In the genomic region with DNA sequence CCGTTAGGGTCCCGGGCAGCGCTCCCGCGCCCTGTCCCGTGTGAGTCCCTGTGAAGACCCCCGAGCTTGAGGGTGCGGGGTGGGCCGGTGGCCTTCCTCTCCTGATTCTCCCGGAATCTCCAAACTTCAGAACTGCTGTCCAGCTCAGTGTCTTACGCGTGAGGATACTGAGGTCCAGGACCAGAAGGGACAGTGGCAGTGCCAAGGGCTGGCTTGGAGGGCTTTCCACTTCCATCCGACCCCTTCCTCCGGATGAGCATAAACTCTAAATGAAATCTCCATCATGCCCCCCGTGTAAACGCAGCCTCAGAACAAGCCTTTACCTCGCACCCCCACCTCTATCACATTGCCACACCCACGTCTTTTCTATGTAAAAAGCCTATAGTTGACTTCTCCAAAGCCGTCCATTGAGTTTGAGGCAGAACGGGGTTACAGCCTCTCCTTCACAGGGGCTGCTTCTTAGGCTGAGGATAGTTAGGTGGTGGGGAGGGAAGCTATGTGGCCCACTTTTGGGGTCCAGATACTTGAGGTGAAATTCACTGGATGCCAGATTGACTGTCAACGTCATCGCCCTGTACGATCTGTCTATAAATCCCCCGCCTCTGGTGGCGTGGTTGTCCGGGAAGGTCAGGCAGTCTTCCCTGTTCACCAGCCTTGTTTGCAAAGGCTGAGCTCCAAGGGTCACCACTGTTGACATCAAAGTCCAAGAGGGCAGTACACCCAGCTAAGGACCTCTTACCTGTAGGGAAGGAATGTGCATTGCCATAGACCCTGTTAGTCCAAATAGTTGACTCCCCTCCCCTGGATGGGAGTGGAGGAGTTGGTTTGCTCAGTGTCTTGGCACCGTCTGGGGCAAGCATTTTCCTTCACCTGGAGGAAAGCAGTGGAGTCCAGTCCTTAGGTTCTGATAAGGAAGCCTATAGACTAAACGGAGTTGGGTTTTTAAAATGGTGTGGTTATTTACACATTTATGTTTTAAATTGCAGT, we compare ENCODE assay signal across 1 cellular context.
TF ChIP-seq lines count a peak whose summit lies in the region.

No MANE protein-coding gene starts in this region.

TF ChIP-seq in HepG2, 621 proteins besides CTCF, POLR2A, EP300 and RAD21 (continued from another document and continues in another):
- TF ChIP-seq, protein P1, sequence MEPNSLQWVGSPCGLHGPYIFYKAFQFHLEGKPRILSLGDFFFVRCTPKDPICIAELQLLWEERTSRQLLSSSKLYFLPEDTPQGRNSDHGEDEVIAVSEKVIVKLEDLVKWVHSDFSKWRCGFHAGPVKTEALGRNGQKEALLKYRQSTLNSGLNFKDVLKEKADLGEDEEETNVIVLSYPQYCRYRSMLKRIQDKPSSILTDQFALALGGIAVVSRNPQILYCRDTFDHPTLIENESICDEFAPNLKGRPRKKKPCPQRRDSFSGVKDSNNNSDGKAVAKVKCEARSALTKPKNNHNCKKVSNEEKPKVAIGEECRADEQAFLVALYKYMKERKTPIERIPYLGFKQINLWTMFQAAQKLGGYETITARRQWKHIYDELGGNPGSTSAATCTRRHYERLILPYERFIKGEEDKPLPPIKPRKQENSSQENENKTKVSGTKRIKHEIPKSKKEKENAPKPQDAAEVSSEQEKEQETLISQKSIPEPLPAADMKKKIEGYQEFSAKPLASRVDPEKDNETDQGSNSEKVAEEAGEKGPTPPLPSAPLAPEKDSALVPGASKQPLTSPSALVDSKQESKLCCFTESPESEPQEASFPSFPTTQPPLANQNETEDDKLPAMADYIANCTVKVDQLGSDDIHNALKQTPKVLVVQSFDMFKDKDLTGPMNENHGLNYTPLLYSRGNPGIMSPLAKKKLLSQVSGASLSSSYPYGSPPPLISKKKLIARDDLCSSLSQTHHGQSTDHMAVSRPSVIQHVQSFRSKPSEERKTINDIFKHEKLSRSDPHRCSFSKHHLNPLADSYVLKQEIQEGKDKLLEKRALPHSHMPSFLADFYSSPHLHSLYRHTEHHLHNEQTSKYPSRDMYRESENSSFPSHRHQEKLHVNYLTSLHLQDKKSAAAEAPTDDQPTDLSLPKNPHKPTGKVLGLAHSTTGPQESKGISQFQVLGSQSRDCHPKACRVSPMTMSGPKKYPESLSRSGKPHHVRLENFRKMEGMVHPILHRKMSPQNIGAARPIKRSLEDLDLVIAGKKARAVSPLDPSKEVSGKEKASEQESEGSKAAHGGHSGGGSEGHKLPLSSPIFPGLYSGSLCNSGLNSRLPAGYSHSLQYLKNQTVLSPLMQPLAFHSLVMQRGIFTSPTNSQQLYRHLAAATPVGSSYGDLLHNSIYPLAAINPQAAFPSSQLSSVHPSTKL (CRISPR knock-in tag; IDR thresholded peaks at IDR 0.05) = peak; percentile 85
- TF ChIP-seq SAFB2 (CRISPR knock-in tag; IDR thresholded peaks at IDR 0.05; ENCODE audit: borderline replicate concordance, low read depth) = no peak
- 0 out of 2 replicates have a peak, but pooled peaks have one; percentile 15 for TF ChIP-seq ELF1 (CRISPR knock-in tag; IDR thresholded peaks at IDR 0.05)
- peak; percentile 75 to 85 for TF ChIP-seq NR2F1 (CRISPR knock-in tag; IDR thresholded peaks at IDR 0.05)
- TF ChIP-seq, protein P2, sequence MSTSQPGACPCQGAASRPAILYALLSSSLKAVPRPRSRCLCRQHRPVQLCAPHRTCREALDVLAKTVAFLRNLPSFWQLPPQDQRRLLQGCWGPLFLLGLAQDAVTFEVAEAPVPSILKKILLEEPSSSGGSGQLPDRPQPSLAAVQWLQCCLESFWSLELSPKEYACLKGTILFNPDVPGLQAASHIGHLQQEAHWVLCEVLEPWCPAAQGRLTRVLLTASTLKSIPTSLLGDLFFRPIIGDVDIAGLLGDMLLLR (CRISPR knock-in tag; IDR thresholded peaks at IDR 0.05) = no peak
- TF ChIP-seq, protein P3, sequence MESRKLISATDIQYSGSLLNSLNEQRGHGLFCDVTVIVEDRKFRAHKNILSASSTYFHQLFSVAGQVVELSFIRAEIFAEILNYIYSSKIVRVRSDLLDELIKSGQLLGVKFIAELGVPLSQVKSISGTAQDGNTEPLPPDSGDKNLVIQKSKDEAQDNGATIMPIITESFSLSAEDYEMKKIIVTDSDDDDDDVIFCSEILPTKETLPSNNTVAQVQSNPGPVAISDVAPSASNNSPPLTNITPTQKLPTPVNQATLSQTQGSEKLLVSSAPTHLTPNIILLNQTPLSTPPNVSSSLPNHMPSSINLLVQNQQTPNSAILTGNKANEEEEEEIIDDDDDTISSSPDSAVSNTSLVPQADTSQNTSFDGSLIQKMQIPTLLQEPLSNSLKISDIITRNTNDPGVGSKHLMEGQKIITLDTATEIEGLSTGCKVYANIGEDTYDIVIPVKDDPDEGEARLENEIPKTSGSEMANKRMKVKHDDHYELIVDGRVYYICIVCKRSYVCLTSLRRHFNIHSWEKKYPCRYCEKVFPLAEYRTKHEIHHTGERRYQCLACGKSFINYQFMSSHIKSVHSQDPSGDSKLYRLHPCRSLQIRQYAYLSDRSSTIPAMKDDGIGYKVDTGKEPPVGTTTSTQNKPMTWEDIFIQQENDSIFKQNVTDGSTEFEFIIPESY (CRISPR knock-in tag; IDR thresholded peaks at IDR 0.05) = peak; percentile 17; the same call in 1 of the 2 replicates
- TF ChIP-seq SIN3A (IDR thresholded peaks at IDR 0.05; ENCODE audit: borderline replicate concordance, low read depth, low read length) = 0 out of 2 replicates have a peak, but pooled peaks have one; percentile 71
- TF ChIP-seq ZNF264 (CRISPR knock-in tag; IDR thresholded peaks at IDR 0.05) = peak; percentile 54; the same call in 1 of the 2 replicates
- TF ChIP-seq FOXC1 (CRISPR knock-in tag; IDR thresholded peaks at IDR 0.05; ENCODE audit: borderline replicate concordance) = no peak
- no peak for TF ChIP-seq ZSCAN31 (CRISPR knock-in tag; IDR thresholded peaks at IDR 0.05; ENCODE audit: low read depth)
- no peak for TF ChIP-seq PTBP1 (IDR thresholded peaks at IDR 0.05; ENCODE audit: low read depth, low read length, poor library complexity, severe bottlenecking)
- TF ChIP-seq, protein P4, sequence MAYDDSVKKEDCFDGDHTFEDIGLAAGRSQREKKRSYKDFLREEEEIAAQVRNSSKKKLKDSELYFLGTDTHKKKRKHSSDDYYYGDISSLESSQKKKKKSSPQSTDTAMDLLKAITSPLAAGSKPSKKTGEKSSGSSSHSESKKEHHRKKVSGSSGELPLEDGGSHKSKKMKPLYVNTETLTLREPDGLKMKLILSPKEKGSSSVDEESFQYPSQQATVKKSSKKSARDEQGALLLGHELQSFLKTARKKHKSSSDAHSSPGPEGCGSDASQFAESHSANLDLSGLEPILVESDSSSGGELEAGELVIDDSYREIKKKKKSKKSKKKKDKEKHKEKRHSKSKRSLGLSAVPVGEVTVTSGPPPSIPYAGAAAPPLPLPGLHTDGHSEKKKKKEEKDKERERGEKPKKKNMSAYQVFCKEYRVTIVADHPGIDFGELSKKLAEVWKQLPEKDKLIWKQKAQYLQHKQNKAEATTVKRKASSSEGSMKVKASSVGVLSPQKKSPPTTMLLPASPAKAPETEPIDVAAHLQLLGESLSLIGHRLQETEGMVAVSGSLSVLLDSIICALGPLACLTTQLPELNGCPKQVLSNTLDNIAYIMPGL (CRISPR knock-in tag; IDR thresholded peaks at IDR 0.05; ENCODE audit: borderline replicate concordance in 1 of 2, low read depth in 1 of 2) = peak in 1 of 2 experiments; percentile 26; a peak in 1 of 4 replicates
- TF ChIP-seq FOXO1 (CRISPR knock-in tag; IDR thresholded peaks at IDR 0.05) = peak; percentile 86; the same call in 1 of the 2 replicates
- TF ChIP-seq FOXJ3 (CRISPR knock-in tag; IDR thresholded peaks at IDR 0.05; ENCODE audit: borderline replicate concordance) = 0 out of 2 replicates have a peak, but pooled peaks have one; percentile 40
- 0 out of 2 replicates have a peak, but pooled peaks have one; percentile 44 for TF ChIP-seq GATAD1 (CRISPR knock-in tag; IDR thresholded peaks at IDR 0.05)
- TF ChIP-seq ZBTB21 (CRISPR knock-in tag; IDR thresholded peaks at IDR 0.05) = 0 out of 2 replicates have a peak, but pooled peaks have one; percentile 8
- TF ChIP-seq KDM1A (CRISPR knock-in tag; IDR thresholded peaks at IDR 0.05) = peak; percentile 46; the same call in 1 of the 2 replicates
- TF ChIP-seq ZNF660 (CRISPR knock-in tag; IDR thresholded peaks at IDR 0.05; ENCODE audit: borderline replicate concordance, low read depth) = no peak
- TF ChIP-seq ZNF136 (CRISPR knock-in tag; IDR thresholded peaks at IDR 0.05; ENCODE audit: low read depth) = 0 out of 2 replicates have a peak, but pooled peaks have one; percentile 26
- peak; percentile 20 for TF ChIP-seq ZNF781 (CRISPR knock-in tag; IDR thresholded peaks at IDR 0.05; ENCODE audit: borderline replicate concordance, not compliant biosample characterization)
- no peak for TF ChIP-seq FOXA1 (IDR thresholded peaks at IDR 0.05)
- peak; percentile 86 for TF ChIP-seq FOXA1 (CRISPR knock-in tag; IDR thresholded peaks at IDR 0.05)
- peak; percentile 81 for TF ChIP-seq ZNF331 (CRISPR knock-in tag; IDR thresholded peaks at IDR 0.05)
- TF ChIP-seq CREB1 (IDR thresholded peaks at IDR 0.05) = peak; percentile 53; the same call in 1 of the 2 replicates
- peak; percentile 52; the same call in 1 of the 2 replicates for TF ChIP-seq CREB1 (CRISPR knock-in tag; IDR thresholded peaks at IDR 0.05)
- TF ChIP-seq, protein P5, sequence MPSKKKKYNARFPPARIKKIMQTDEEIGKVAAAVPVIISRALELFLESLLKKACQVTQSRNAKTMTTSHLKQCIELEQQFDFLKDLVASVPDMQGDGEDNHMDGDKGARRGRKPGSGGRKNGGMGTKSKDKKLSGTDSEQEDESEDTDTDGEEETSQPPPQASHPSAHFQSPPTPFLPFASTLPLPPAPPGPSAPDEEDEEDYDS (CRISPR knock-in tag; IDR thresholded peaks at IDR 0.05) = 0 out of 2 replicates have a peak, but pooled peaks have one; percentile 19
- no peak for TF ChIP-seq ZSCAN30 (CRISPR knock-in tag; IDR thresholded peaks at IDR 0.05)
- no peak for TF ChIP-seq SSRP1 (CRISPR knock-in tag; IDR thresholded peaks at IDR 0.05)
- TF ChIP-seq NFATC3 (CRISPR knock-in tag; IDR thresholded peaks at IDR 0.05) = no peak
- TF ChIP-seq ELF4 (CRISPR knock-in tag; IDR thresholded peaks at IDR 0.05; ENCODE audit: borderline replicate concordance) = no peak
- no peak for TF ChIP-seq MLLT10 (CRISPR knock-in tag; IDR thresholded peaks at IDR 0.05)
- peak; percentile 37; the same call in 1 of the 2 replicates for TF ChIP-seq PHF21A (CRISPR knock-in tag; IDR thresholded peaks at IDR 0.05)
- TF ChIP-seq, protein P6, sequence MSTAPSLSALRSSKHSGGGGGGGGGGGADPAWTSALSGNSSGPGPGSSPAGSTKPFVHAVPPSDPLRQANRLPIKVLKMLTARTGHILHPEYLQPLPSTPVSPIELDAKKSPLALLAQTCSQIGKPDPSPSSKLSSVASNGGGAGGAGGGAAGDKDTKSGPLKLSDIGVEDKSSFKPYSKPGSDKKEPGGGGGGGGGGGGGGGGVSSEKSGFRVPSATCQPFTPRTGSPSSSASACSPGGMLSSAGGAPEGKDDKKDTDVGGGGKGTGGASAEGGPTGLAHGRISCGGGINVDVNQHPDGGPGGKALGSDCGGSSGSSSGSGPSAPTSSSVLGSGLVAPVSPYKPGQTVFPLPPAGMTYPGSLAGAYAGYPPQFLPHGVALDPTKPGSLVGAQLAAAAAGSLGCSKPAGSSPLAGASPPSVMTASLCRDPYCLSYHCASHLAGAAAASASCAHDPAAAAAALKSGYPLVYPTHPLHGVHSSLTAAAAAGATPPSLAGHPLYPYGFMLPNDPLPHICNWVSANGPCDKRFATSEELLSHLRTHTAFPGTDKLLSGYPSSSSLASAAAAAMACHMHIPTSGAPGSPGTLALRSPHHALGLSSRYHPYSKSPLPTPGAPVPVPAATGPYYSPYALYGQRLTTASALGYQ (CRISPR knock-in tag; IDR thresholded peaks at IDR 0.05) = peak; percentile 31; the same call in 1 of the 2 replicates
- no peak for TF ChIP-seq CHD2 (IDR thresholded peaks at IDR 0.05; ENCODE audit: low read depth, low read length)
- TF ChIP-seq, protein P7, sequence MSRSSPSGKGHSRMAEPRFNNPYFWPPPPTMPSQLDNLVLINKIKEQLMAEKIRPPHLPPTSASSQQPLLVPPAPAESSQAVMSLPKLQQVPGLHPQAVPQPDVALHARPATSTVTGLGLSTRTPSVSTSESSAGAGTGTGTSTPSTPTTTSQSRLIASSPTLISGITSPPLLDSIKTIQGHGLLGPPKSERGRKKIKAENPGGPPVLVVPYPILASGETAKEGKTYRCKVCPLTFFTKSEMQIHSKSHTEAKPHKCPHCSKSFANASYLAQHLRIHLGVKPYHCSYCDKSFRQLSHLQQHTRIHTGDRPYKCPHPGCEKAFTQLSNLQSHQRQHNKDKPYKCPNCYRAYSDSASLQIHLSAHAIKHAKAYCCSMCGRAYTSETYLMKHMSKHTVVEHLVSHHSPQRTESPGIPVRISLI (CRISPR knock-in tag; IDR thresholded peaks at IDR 0.05; ENCODE audit: borderline replicate concordance) = no peak
- TF ChIP-seq, protein P8, sequence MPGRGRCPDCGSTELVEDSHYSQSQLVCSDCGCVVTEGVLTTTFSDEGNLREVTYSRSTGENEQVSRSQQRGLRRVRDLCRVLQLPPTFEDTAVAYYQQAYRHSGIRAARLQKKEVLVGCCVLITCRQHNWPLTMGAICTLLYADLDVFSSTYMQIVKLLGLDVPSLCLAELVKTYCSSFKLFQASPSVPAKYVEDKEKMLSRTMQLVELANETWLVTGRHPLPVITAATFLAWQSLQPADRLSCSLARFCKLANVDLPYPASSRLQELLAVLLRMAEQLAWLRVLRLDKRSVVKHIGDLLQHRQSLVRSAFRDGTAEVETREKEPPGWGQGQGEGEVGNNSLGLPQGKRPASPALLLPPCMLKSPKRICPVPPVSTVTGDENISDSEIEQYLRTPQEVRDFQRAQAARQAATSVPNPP (CRISPR knock-in tag; IDR thresholded peaks at IDR 0.05) = no peak
- TF ChIP-seq PITX1 (CRISPR knock-in tag; IDR thresholded peaks at IDR 0.05) = 0 out of 2 replicates have a peak, but pooled peaks have one; percentile 15
- TF ChIP-seq SALL1 (CRISPR knock-in tag; IDR thresholded peaks at IDR 0.05) = peak; percentile 89
- peak; percentile 30; the same call in 1 of the 2 replicates for TF ChIP-seq ZNF558 (CRISPR knock-in tag; IDR thresholded peaks at IDR 0.05; ENCODE audit: borderline replicate concordance)
- TF ChIP-seq, protein P9, sequence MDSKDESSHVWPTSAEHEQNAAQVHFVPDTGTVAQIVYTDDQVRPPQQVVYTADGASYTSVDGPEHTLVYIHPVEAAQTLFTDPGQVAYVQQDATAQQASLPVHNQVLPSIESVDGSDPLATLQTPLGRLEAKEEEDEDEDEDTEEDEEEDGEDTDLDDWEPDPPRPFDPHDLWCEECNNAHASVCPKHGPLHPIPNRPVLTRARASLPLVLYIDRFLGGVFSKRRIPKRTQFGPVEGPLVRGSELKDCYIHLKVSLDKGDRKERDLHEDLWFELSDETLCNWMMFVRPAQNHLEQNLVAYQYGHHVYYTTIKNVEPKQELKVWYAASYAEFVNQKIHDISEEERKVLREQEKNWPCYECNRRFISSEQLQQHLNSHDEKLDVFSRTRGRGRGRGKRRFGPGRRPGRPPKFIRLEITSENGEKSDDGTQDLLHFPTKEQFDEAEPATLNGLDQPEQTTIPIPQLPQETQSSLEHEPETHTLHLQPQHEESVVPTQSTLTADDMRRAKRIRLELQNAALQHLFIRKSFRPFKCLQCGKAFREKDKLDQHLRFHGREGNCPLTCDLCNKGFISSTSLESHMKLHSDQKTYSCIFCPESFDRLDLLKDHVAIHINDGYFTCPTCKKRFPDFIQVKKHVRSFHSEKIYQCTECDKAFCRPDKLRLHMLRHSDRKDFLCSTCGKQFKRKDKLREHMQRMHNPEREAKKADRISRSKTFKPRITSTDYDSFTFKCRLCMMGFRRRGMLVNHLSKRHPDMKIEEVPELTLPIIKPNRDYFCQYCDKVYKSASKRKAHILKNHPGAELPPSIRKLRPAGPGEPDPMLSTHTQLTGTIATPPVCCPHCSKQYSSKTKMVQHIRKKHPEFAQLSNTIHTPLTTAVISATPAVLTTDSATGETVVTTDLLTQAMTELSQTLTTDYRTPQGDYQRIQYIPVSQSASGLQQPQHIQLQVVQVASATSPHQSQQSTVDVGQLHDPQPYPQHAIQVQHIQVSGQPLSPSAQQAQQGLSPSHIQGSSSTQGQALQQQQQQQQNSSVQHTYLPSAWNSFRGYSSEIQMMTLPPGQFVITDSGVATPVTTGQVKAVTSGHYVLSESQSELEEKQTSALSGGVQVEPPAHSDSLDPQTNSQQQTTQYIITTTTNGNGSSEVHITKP (CRISPR knock-in tag; IDR thresholded peaks at IDR 0.05; ENCODE audit: low read depth) = peak; percentile 63; the same call in 1 of the 2 replicates
